26 cellular contexts compared by ENCODE assay signal in genomic region chr4:187724526-187724925, GRCh38.
"Had no signal": no experiment of that assay in that cellular context is flagged by ENCODE, and none has a peak within 500 bp of the region (broad histone marks: within the 10 kb centered on the region; RNA-seq: fewer than 3 reads in every experiment).

No MANE protein-coding gene starts in this region.

- H3K4me1 ChIP-seq: pancreas, prostate gland, right lobe of liver, sigmoid colon, stomach, thyroid gland, tibial nerve, upper lobe of left lung, vagina had no signal

- FAIRE-seq: pancreas, small intestine, urothelium cell line had no signal

- H3K27ac ChIP-seq: neutrophil, pancreas, prostate gland, right lobe of liver, sigmoid colon, stomach, thoracic aorta, thyroid gland, tibial nerve, upper lobe of left lung, vagina had no signal

- DNase-seq: nephron progenitor cell; nucleus accumbens; pancreas; retina; right cardiac atrium; right lobe of liver; sigmoid colon; small intestine; stimulated activated CD4-positive, alpha-beta T cell treated with anti-CD3 and anti-CD28 coated beads, Interleukin-15, amount 100 ng/mL, for 24 hours; stimulated activated CD4-positive, alpha-beta T cell treated with anti-CD3 and anti-CD28 coated beads, Interleukin-2, amount 100 ng/mL, for 24 hours; stimulated activated CD4-positive, alpha-beta T cell treated with anti-CD3 and anti-CD28 coated beads, Interleukin-2, amount 100 ng/mL, for 48 hours; stimulated activated CD4-positive, alpha-beta T cell treated with anti-CD3 and anti-CD28 coated beads, Interleukin-4, amount 100 ng/mL, for 24 hours; stimulated activated naive B cell treated with anti-CD40 and anti-IgM and Interleukin-4, amounts not matched to agents 10 μg/mL and 1 μg/mL and 100 μg/mL, for 72 hours; stimulated activated naive CD4-positive, alpha-beta T cell treated with Interleukin-2 at 50 U/mL for 16 hours; stomach; thyroid gland; trophoblast cell; upper lobe of left lung had no signal

- H3K9me3 ChIP-seq: neutrophil, pancreas, prostate gland, right lobe of liver, thoracic aorta, thyroid gland, tibial nerve, upper lobe of left lung, vagina had no signal

- ATAC-seq: natural killer cell treated with Interleukin-12 subunit alpha and Interleukin-12 subunit beta and Interleukin-15 and Interleukin-18, amount 100 ng/mL, for 72 hours; pancreas; right cardiac atrium; right lobe of liver; stimulated activated effector memory CD8-positive, alpha-beta T cell treated with anti-CD3 and anti-CD28 coated beads, Interleukin-12 subunit alpha, Interleukin-12 subunit beta, amount 100 ng/mL, for 72 hours; stimulated activated naive B cell treated with anti-CD40 and anti-IgM and Interleukin-4, amounts not matched to agents 10 μg/mL and 1 μg/mL and 100 μg/mL, for 72 hours had no signal

- H3K4me3 ChIP-seq: pancreas, prostate gland, right lobe of liver, sigmoid colon, stomach, thoracic aorta, thyroid gland, tibial nerve, upper lobe of left lung, vagina had no signal

- H3K27me3 ChIP-seq: neutrophil, pancreas, right lobe of liver, sigmoid colon, stomach, thyroid gland, tibial nerve, upper lobe of left lung, vagina had no signal

- H3K36me3 ChIP-seq: neutrophil, pancreas, prostate gland, right lobe of liver, sigmoid colon, stomach, thoracic aorta, thyroid gland, tibial nerve, upper lobe of left lung, vagina had no signal
